In genomic region chr17:65123757-65124675, GRCh38 we compare ENCODE assay signal across 8 cellular contexts. TPM values are rescaled to one million over a fixed set of nuclear protein-coding genes. Genes with fewer than 3 reads are reported as not detected.
A peak's percentile ranks its signal among the peaks of the same experiment; 100 is the strongest.
DNase-seq lines count a peak whose midpoint lies in the region; TF ChIP-seq lines count a peak whose summit lies in the region.

No MANE protein-coding gene starts in this region.

- H3K4me3 ChIP-seq in adipocyte (ENCODE audit: low read length) (peak overlapping the region; percentile 91), liver (ENCODE audit: low read depth in 1 of 3, low read length in 3 of 3) (no peak overlapping the region), transverse colon (peak overlapping the region in 1 of 4 donors; percentile 92)

- H3K4me3 Mint-ChIP-seq in activated naive CD4-positive, alpha-beta T cell treated with anti-CD3 and anti-CD28 coated beads for 36 hours: peak overlapping the region; percentile 78

- peak overlapping the region; percentile 98 for H3K9ac ChIP-seq in adipocyte (ENCODE audit: low read length)
- peak overlapping the region; percentile 70 to 90 for H3K9ac ChIP-seq in liver (ENCODE audit: low read depth in 1 of 2, low read length in 2 of 2)

- H3K27ac ChIP-seq in liver (ENCODE audit: low read depth in 1 of 2, low read length in 2 of 2) (peak overlapping the region; percentile 84 to 97), transverse colon (peak overlapping the region; percentile 93 to 98 (median 95))

- H3K36me3 ChIP-seq in adipocyte (ENCODE audit: control insufficient read depth, insufficient read depth, low read length, severe bottlenecking) (no peaks in the 10 kb centered on the region), liver (ENCODE audit: control insufficient read depth in 4 of 4, insufficient read depth in 3 of 4, low read depth in 1 of 4, low read length in 3 of 4) (no peaks in the 10 kb centered on the region), transverse colon (no peaks in the 10 kb centered on the region)

- WGBS in liver: 79% methylated on average over 9 of the region's 9 CpGs
- WGBS in transverse colon (ENCODE audit: low coverage in 1 of 2), 2 donors: 61 to 64% methylated on average over 2 to 9 of the region's 9 CpGs

- no peaks in the 10 kb centered on the region for H3K9me3 Mint-ChIP-seq in activated naive CD4-positive, alpha-beta T cell treated with anti-CD3 and anti-CD28 coated beads for 36 hours

- no peak for TF ChIP-seq EP300 in transverse colon (IDR thresholded peaks at IDR 0.05; ENCODE audit: low read depth)

- H3K9me3 ChIP-seq in adipocyte (ENCODE audit: control insufficient read depth, low read length): no peaks in the 10 kb centered on the region
- no peaks in the 10 kb centered on the region for H3K9me3 ChIP-seq in liver (ENCODE audit: control insufficient read depth in 4 of 4, low read length in 3 of 4)
- H3K9me3 ChIP-seq in transverse colon: no peaks in the 10 kb centered on the region

- no peak for DNase-seq in activated naive CD4-positive, alpha-beta T cell treated with anti-CD3 and anti-CD28 coated beads for 36 hours
- no peak for DNase-seq in activated naive CD4-positive, alpha-beta T cell treated with Interleukin-2 at 50 U/mL for 16 hours
- DNase-seq in adipocyte (ENCODE audit: low read depth) (peak; percentile 65), transverse colon (peak; percentile 27), iPS-NIHi7 (ENCODE audit: extremely low spot score) (no peak), HPDE6-E6E7 (ENCODE audit: extremely low spot score) (no peak)
- no peak for DNase-seq in activated effector memory CD4-positive, alpha-beta T cell treated with Interleukin-2 at 50 U/mL for 16 hours

- H3K27me3 ChIP-seq in adipocyte (replicated peaks; ENCODE audit: control insufficient read depth, insufficient read depth, low read length) (no peaks in the 10 kb centered on the region), liver (ENCODE audit: control insufficient read depth in 4 of 4, insufficient read depth in 4 of 4, low read length in 3 of 4) (no peaks in the 10 kb centered on the region), transverse colon (peaks cover 8% of the 10 kb centered on the region)

- TF ChIP-seq CTCF in liver (IDR thresholded peaks at IDR 0.05; ENCODE audit: low read depth, low read length, missing input control) (no peak), transverse colon (IDR thresholded peaks at IDR 0.05) (no peak)

- CTCF ChIA-PET in activated naive CD4-positive, alpha-beta T cell treated with anti-CD3 and anti-CD28 coated beads for 36 hours (lab: Charles Lee): interaction anchor here (0.9 to 1.1 kb wide), 3 partner anchors 20 to 160 kb away, joined by 3 to 6 read pairs (median 4); no protein-coding TSS in a partner anchor

- no peaks in the 10 kb centered on the region for H3K36me3 Mint-ChIP-seq in activated naive CD4-positive, alpha-beta T cell treated with anti-CD3 and anti-CD28 coated beads for 36 hours (ENCODE audit: low read depth)

- in situ Hi-C loops in transverse colon (cut with MboI; ENCODE audit: low pct_ligation_motif_present in 1 of 4, low pct_unique_long_range_greater_than_20kb in 1 of 4, low sequenced_read_pairs in 3 of 4): loop anchor here in 1 of 4 donors (25.0 kb wide), 1 partner anchor 162 kb away; no protein-coding TSS in a partner anchor

- H3K4me1 Mint-ChIP-seq in activated naive CD4-positive, alpha-beta T cell treated with anti-CD3 and anti-CD28 coated beads for 36 hours (ENCODE audit: low read depth): peaks cover 25% of the 10 kb centered on the region

- no peak for TF ChIP-seq RAD21 in liver (IDR thresholded peaks at IDR 0.05)

- H3K27ac Mint-ChIP-seq in activated naive CD4-positive, alpha-beta T cell treated with anti-CD3 and anti-CD28 coated beads for 36 hours: peak overlapping the region; percentile 91

- H3K4me1 ChIP-seq in adipocyte (ENCODE audit: control insufficient read depth, insufficient read depth, low read length): peaks cover 9% of the 10 kb centered on the region
- peaks cover 0 to 12% (median under 1%) of the 10 kb centered on the region in 4 donors for H3K4me1 ChIP-seq in liver (ENCODE audit: control insufficient read depth in 4 of 4, insufficient read depth in 4 of 4, low read length in 3 of 4)
- peaks cover 0 to 17% (median 9%) of the 10 kb centered on the region in 4 donors for H3K4me1 ChIP-seq in transverse colon

- intact Hi-C loops in activated naive CD4-positive, alpha-beta T cell treated with anti-CD3 and anti-CD28 coated beads for 36 hours (cut with micrococcal nuclease): loop anchor here (1.0 to 5.0 kb wide), 10 partner anchors 13 to 1343 kb away; partner anchors contain the start of genes GNA13 and RGS9
- intact Hi-C loops in transverse colon (cut with DNase I; ENCODE audit: low total_unique reads): no loop called here

- no peak for TF ChIP-seq POLR2A in transverse colon (IDR thresholded peaks at IDR 0.05)

- H3K27me3 Mint-ChIP-seq in activated naive CD4-positive, alpha-beta T cell treated with anti-CD3 and anti-CD28 coated beads for 36 hours (ENCODE audit: low read depth): peaks cover 9% of the 10 kb centered on the region

TF ChIP-seq in liver, 16 proteins besides CTCF, POLR2A, EP300 and RAD21:
- TF ChIP-seq SP1 (IDR thresholded peaks at IDR 0.05): no peak
- TF ChIP-seq, protein P1, sequence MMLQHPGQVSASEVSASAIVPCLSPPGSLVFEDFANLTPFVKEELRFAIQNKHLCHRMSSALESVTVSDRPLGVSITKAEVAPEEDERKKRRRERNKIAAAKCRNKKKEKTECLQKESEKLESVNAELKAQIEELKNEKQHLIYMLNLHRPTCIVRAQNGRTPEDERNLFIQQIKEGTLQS (IDR thresholded peaks at IDR 0.05): no peak
- TF ChIP-seq FOXA2 (IDR thresholded peaks at IDR 0.05): no peak
- TF ChIP-seq YY1 (IDR thresholded peaks at IDR 0.05): no peak
- TF ChIP-seq, protein P2, sequence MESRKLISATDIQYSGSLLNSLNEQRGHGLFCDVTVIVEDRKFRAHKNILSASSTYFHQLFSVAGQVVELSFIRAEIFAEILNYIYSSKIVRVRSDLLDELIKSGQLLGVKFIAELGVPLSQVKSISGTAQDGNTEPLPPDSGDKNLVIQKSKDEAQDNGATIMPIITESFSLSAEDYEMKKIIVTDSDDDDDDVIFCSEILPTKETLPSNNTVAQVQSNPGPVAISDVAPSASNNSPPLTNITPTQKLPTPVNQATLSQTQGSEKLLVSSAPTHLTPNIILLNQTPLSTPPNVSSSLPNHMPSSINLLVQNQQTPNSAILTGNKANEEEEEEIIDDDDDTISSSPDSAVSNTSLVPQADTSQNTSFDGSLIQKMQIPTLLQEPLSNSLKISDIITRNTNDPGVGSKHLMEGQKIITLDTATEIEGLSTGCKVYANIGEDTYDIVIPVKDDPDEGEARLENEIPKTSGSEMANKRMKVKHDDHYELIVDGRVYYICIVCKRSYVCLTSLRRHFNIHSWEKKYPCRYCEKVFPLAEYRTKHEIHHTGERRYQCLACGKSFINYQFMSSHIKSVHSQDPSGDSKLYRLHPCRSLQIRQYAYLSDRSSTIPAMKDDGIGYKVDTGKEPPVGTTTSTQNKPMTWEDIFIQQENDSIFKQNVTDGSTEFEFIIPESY (IDR thresholded peaks at IDR 0.05): no peak
- TF ChIP-seq REST (IDR thresholded peaks at IDR 0.05): no peak
- TF ChIP-seq HNF4G (IDR thresholded peaks at IDR 0.05): no peak
- TF ChIP-seq HNF4A (conservative IDR thresholded peaks at IDR 0.05): no peak
- TF ChIP-seq FOXA1 (IDR thresholded peaks at IDR 0.05): no peak
- no peak for TF ChIP-seq GABPA (IDR thresholded peaks at IDR 0.05 in 1 of 2, conservative IDR thresholded peaks at IDR 0.05 in 1 of 2)
- TF ChIP-seq JUND (IDR thresholded peaks at IDR 0.05): no peak
- no peak for TF ChIP-seq EGR1 (IDR thresholded peaks at IDR 0.05; ENCODE audit: low read depth in 2 of 2)
- no peak for TF ChIP-seq TAF1 (conservative IDR thresholded peaks at IDR 0.05)
- no peak for TF ChIP-seq NR2F2 (IDR thresholded peaks at IDR 0.05)
- TF ChIP-seq MAX (IDR thresholded peaks at IDR 0.05): no peak

RNA-seq across cellular contexts. Expression of gene RGS9, which starts 13.2 kb away (rescaled TPM):
- 1 to 10 TPM; 1.2 to 1.6 TPM for total RNA-seq in activated naive CD4-positive, alpha-beta T cell treated with anti-CD3 and anti-CD28 coated beads for 36 hours
- total RNA-seq in liver (1 to 10 TPM; 1.6 to 2.7 TPM), transverse colon (10 to 100 TPM in 1 of 4 donors, 1 to 10 TPM in 2, not detected in 1; 2.6 to 10.6 (median 7.8) TPM)
- 1 to 10 TPM; 1.0 to 4.0 TPM for polyA plus RNA-seq in liver

Comparison
In these comparisons a context has a peak if more than half of its experiments do, and no peak if none do; other contexts are left out.
1. DNase-seq: peak in adipocyte (single experiment) and transverse colon (single experiment); none in activated naive CD4-positive, alpha-beta T cell treated with anti-CD3 and anti-CD28 coated beads for 36 hours (single experiment), activated naive CD4-positive, alpha-beta T cell treated with Interleukin-2 at 50 U/mL for 16 hours (single experiment), activated effector memory CD4-positive, alpha-beta T cell treated with Interleukin-2 at 50 U/mL for 16 hours (single experiment), iPS-NIHi7 (single experiment) and HPDE6-E6E7 (single experiment).